In the genomic region with DNA sequence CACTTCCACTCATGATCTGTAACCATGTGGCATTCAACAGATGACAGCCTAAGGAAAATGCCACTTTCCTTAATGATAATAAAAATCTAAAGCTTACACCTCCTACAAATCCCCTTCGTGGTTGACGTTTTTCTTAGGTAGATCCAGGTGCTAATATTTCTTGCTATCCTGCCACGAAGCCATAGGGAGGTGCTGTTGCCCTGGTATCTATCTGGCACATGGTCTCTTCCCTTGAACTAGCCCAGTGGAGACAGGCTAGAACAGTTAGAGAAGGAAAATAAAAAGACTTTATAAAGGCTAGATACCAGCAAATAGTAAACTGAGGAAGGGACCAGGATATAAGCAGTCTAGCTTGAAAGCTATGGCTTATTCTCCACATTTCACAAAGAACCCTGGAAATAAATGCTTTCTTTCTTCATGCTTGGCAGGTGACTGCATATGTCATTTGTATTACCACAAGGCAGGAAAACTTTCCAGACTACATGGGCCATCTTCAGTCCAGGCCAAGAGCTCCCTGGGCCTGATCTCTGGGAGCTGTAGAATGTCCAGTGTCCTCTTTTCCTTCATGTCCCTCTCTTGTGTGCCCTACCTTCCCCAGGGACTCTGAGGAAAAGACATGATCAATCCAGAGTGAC, we compare ENCODE assay signal across 2 cellular contexts.
TF ChIP-seq lines count a peak whose summit lies in the region.

No MANE protein-coding gene starts in this region.

TF ChIP-seq in WTC11, 78 proteins besides CTCF, POLR2A, EP300 and RAD21 (continued from another document):
- TF ChIP-seq ELF4 (CRISPR knock-in tag; IDR thresholded peaks at IDR 0.05; ENCODE audit: low read depth) (no peak), ZNF121 (CRISPR knock-in tag; IDR thresholded peaks at IDR 0.05) (no peak), ZNF671 (CRISPR knock-in tag; IDR thresholded peaks at IDR 0.05) (no peak), TEAD1 (CRISPR knock-in tag; IDR thresholded peaks at IDR 0.05) (no peak), NR3C1 (CRISPR knock-in tag; conservative IDR thresholded peaks at IDR 0.05; ENCODE audit: low read depth) (no peak), KAT7 (CRISPR knock-in tag; IDR thresholded peaks at IDR 0.05; ENCODE audit: borderline replicate concordance) (no peak)
- TF ChIP-seq, protein P1, sequence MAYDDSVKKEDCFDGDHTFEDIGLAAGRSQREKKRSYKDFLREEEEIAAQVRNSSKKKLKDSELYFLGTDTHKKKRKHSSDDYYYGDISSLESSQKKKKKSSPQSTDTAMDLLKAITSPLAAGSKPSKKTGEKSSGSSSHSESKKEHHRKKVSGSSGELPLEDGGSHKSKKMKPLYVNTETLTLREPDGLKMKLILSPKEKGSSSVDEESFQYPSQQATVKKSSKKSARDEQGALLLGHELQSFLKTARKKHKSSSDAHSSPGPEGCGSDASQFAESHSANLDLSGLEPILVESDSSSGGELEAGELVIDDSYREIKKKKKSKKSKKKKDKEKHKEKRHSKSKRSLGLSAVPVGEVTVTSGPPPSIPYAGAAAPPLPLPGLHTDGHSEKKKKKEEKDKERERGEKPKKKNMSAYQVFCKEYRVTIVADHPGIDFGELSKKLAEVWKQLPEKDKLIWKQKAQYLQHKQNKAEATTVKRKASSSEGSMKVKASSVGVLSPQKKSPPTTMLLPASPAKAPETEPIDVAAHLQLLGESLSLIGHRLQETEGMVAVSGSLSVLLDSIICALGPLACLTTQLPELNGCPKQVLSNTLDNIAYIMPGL (CRISPR knock-in tag; IDR thresholded peaks at IDR 0.05) = no peak
- TF ChIP-seq, protein P2, sequence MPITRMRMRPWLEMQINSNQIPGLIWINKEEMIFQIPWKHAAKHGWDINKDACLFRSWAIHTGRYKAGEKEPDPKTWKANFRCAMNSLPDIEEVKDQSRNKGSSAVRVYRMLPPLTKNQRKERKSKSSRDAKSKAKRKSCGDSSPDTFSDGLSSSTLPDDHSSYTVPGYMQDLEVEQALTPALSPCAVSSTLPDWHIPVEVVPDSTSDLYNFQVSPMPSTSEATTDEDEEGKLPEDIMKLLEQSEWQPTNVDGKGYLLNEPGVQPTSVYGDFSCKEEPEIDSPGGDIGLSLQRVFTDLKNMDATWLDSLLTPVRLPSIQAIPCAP (CRISPR knock-in tag; IDR thresholded peaks at IDR 0.05) = no peak

TF ChIP-seq in HepG2, 621 proteins besides CTCF, POLR2A, EP300 and RAD21 (continued from another document):
- TF ChIP-seq, protein P3, sequence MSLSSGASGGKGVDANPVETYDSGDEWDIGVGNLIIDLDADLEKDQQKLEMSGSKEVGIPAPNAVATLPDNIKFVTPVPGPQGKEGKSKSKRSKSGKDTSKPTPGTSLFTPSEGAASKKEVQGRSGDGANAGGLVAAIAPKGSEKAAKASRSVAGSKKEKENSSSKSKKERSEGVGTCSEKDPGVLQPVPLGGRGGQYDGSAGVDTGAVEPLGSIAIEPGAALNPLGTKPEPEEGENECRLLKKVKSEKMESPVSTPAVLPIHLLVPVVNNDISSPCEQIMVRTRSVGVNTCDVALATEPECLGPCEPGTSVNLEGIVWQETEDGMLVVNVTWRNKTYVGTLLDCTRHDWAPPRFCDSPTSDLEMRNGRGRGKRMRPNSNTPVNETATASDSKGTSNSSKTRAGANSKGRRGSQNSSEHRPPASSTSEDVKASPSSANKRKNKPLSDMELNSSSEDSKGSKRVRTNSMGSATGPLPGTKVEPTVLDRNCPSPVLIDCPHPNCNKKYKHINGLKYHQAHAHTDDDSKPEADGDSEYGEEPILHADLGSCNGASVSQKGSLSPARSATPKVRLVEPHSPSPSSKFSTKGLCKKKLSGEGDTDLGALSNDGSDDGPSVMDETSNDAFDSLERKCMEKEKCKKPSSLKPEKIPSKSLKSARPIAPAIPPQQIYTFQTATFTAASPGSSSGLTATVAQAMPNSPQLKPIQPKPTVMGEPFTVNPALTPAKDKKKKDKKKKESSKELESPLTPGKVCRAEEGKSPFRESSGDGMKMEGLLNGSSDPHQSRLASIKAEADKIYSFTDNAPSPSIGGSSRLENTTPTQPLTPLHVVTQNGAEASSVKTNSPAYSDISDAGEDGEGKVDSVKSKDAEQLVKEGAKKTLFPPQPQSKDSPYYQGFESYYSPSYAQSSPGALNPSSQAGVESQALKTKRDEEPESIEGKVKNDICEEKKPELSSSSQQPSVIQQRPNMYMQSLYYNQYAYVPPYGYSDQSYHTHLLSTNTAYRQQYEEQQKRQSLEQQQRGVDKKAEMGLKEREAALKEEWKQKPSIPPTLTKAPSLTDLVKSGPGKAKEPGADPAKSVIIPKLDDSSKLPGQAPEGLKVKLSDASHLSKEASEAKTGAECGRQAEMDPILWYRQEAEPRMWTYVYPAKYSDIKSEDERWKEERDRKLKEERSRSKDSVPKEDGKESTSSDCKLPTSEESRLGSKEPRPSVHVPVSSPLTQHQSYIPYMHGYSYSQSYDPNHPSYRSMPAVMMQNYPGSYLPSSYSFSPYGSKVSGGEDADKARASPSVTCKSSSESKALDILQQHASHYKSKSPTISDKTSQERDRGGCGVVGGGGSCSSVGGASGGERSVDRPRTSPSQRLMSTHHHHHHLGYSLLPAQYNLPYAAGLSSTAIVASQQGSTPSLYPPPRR (CRISPR knock-in tag; IDR thresholded peaks at IDR 0.05; ENCODE audit: borderline replicate concordance) = no peak
- TF ChIP-seq SMC3 (IDR thresholded peaks at IDR 0.05; ENCODE audit: low read length) (peak; percentile 61), TGIF2 (CRISPR knock-in tag; IDR thresholded peaks at IDR 0.05) (no peak), MEIS1 (CRISPR knock-in tag; IDR thresholded peaks at IDR 0.05; ENCODE audit: borderline replicate concordance) (no peak), STAG1 (CRISPR knock-in tag; IDR thresholded peaks at IDR 0.05) (peak; percentile 93)
